ENCODE assay signal across 15 cellular contexts in the genomic region with DNA sequence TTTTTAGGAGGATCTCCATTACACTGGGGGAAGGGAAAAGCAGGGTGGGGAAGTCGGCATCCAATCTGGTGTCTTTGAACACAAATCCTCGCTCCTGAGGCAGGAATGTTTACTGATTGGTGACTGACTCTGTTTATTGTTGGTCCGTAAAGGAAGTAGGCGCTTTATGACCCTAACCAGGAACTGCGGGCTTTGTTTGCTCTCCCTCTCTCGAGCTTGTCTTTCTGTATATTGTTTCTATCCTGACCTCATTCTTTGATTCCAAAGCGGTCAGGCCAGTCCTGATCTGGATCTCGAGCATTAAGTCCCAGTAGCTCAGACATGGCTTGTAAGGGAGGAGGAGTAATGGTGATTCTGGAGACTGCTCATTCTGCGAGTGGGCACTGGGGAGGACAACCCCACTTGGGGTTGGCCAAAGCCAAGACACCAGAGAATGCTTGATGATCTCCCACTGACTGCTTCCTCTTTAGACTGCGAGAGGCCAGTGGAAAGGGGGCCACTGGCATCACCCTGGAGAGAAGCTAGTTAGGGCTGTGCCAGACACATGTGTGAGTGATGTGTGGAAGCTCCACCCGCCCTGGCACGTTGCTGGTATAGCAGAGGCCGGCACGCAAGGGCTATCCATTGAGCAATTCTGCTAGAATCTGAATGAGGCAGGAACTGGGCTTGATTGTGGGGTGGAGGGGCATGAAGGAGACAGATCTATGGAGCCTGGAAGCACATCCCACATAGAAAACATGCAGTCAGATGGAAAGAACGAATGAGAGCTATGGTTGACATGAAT.
DNase-seq lines count a peak whose midpoint lies in the region; TF ChIP-seq lines count a peak whose summit lies in the region.
"Had no signal": no experiment of that assay in that cellular context is flagged by ENCODE, and none has a peak within 500 bp of the region (broad histone marks: within the 10 kb centered on the region; RNA-seq: fewer than 3 reads in every experiment).

No MANE protein-coding gene starts in this region.

- no peak overlapping the region for H3K27ac ChIP-seq in WERI-Rb-1
- H3K27ac ChIP-seq: ascending aorta had no signal

- DNase-seq in AG20443 (ENCODE audit: low spot score) (peak; percentile 18), Daoy (ENCODE audit: low read depth) (peak; percentile 74), NCI-H774 (lab: John Stamatoyannopoulos, UW) (peak; percentile 81), left kidney (ENCODE audit: low read depth, low spot score) (peak; percentile 15), WERI-Rb-1 (no peak), globus pallidus (ENCODE audit: low spot score) (no peak), NAMALWA (ENCODE audit: low spot score) (no peak)
- DNase-seq: activated CD4-positive, alpha-beta T cell treated with anti-CD3 and anti-CD28 coated beads, Interleukin-2, amount 10 ng/mL, durations not matched to agents 24 days and 14 days; activated naive CD4-positive, alpha-beta T cell; glutamatergic neuron; immature natural killer cell; MM.1S; NCI-H2171; T1000 had no signal

- no peak overlapping the region for H3K4me3 ChIP-seq in WERI-Rb-1 (ENCODE audit: low read depth, low read length)
- H3K4me3 ChIP-seq: ascending aorta had no signal

- H3K27me3 ChIP-seq in WERI-Rb-1 (ENCODE audit: insufficient read depth, low read depth, severe bottlenecking), result peaks cover 63% of the 10 kb centered on the region
- H3K27me3 ChIP-seq: ascending aorta had no signal

- no peaks in the 10 kb centered on the region for H3K36me3 ChIP-seq in WERI-Rb-1
- H3K36me3 ChIP-seq: ascending aorta had no signal

- no peaks in the 10 kb centered on the region for H3K9me3 ChIP-seq in WERI-Rb-1 (ENCODE audit: severe bottlenecking)
- H3K9me3 ChIP-seq: ascending aorta had no signal

- no peak for TF ChIP-seq CTCF in WERI-Rb-1 (IDR thresholded peaks at IDR 0.05; ENCODE audit: low read depth, low read length)

Comparison
In these comparisons a context has a peak if more than half of its experiments do, and no peak if none do; other contexts are left out.
1. DNase-seq: peak in AG20443 (single experiment), Daoy (single experiment), NCI-H774 (single experiment) and left kidney (single experiment); none in WERI-Rb-1 (single experiment), globus pallidus (single experiment) and NAMALWA (single experiment).